Comparison of ENCODE assay signal across 26 cellular contexts in genomic region chr3:39210078-39210477, GRCh38. TPM values are rescaled to one million over a fixed set of nuclear protein-coding genes. Genes with fewer than 3 reads are reported as not detected.
"Had no signal": no experiment of that assay in that cellular context is flagged by ENCODE, and none has a peak within 500 bp of the region (broad histone marks: within the 10 kb centered on the region; RNA-seq: fewer than 3 reads in every experiment).

No MANE protein-coding gene starts in this region.

- H3K36me3 Mint-ChIP-seq: activated naive CD8-positive, alpha-beta T cell had no signal

- H3K27ac Mint-ChIP-seq: activated B cell treated with CpG ODN at 0.5 μM for 24 hours; activated naive CD8-positive, alpha-beta T cell; dendritic cell treated with granulocyte-macrophage colony-stimulating factor and Interleukin-4, amounts not matched to agents 40 ng/mL and 50 ng/mL, for 4 days had no signal

- H3K4me3 Mint-ChIP-seq: activated B cell treated with CpG ODN at 0.5 μM for 24 hours; activated naive CD8-positive, alpha-beta T cell; central memory CD8-positive, alpha-beta T cell; dendritic cell treated with granulocyte-macrophage colony-stimulating factor and Interleukin-4, amounts not matched to agents 40 ng/mL and 50 ng/mL, for 4 days had no signal

- H3K4me3 ChIP-seq: esophagus muscularis mucosa, heart right ventricle, left lung, lung, ovary, prostate gland, sigmoid colon, suprapubic skin, tibial nerve had no signal

- DNase-seq: activated B cell treated with CpG ODN at 0.5 μM for 24 hours; activated CD4-positive, alpha-beta T cell treated with anti-CD3 and anti-CD28 coated beads, Interleukin-2, amount 50 U/mL, for 4 hours; activated effector memory CD4-positive, alpha-beta T cell treated with Interleukin-2 at 50 U/mL for 16 hours; activated naive CD4-positive, alpha-beta T cell treated with Interleukin-2 at 50 U/mL for 16 hours; activated T-cell treated with anti-CD3 and anti-CD28 coated beads for 4 hours; anterior cingulate cortex; foreskin keratinocyte; heart right ventricle; left lung; ovary; retina; sigmoid colon; small intestine; stimulated activated CD4-positive, alpha-beta T cell treated with anti-CD3 and anti-CD28 coated beads, Interleukin-4, amount 100 ng/mL, for 24 hours; stimulated activated naive CD4-positive, alpha-beta T cell had no signal

- H3K27me3 ChIP-seq: esophagus muscularis mucosa, heart right ventricle, left lung, ovary, sigmoid colon, suprapubic skin, tibial nerve had no signal

- H3K9me3 ChIP-seq: ovary, prostate gland, sigmoid colon had no signal

- H3K4me1 ChIP-seq: foreskin keratinocyte, prostate gland, sigmoid colon, suprapubic skin, tibial nerve had no signal

- H3K9me3 Mint-ChIP-seq: activated B cell treated with CpG ODN at 0.5 μM for 24 hours; central memory CD8-positive, alpha-beta T cell; dendritic cell treated with granulocyte-macrophage colony-stimulating factor and Interleukin-4, amounts not matched to agents 40 ng/mL and 50 ng/mL, for 4 days had no signal

- FAIRE-seq: islet of Langerhans, small intestine had no signal

- H3K27ac ChIP-seq: esophagus muscularis mucosa, foreskin keratinocyte, heart right ventricle, left lung, ovary, prostate gland, sigmoid colon, suprapubic skin, tibial nerve had no signal

- H3K36me3 ChIP-seq: esophagus muscularis mucosa, heart right ventricle, left lung, ovary, prostate gland, sigmoid colon, suprapubic skin, tibial nerve had no signal

- H3K27me3 Mint-ChIP-seq: activated B cell treated with CpG ODN at 0.5 μM for 24 hours; activated naive CD8-positive, alpha-beta T cell; central memory CD8-positive, alpha-beta T cell had no signal

- ATAC-seq: foreskin keratinocyte, heart right ventricle, left lung had no signal

RNA-seq across cellular contexts. Expression of gene XIRP1, which starts 17.7 kb away (rescaled TPM):
- total RNA-seq: bronchial epithelial cell, foreskin keratinocyte, glomerular endothelial cell, suprapubic skin, tibial nerve had no signal
